ENCODE assay signal across 1 cellular context in the genomic region with DNA sequence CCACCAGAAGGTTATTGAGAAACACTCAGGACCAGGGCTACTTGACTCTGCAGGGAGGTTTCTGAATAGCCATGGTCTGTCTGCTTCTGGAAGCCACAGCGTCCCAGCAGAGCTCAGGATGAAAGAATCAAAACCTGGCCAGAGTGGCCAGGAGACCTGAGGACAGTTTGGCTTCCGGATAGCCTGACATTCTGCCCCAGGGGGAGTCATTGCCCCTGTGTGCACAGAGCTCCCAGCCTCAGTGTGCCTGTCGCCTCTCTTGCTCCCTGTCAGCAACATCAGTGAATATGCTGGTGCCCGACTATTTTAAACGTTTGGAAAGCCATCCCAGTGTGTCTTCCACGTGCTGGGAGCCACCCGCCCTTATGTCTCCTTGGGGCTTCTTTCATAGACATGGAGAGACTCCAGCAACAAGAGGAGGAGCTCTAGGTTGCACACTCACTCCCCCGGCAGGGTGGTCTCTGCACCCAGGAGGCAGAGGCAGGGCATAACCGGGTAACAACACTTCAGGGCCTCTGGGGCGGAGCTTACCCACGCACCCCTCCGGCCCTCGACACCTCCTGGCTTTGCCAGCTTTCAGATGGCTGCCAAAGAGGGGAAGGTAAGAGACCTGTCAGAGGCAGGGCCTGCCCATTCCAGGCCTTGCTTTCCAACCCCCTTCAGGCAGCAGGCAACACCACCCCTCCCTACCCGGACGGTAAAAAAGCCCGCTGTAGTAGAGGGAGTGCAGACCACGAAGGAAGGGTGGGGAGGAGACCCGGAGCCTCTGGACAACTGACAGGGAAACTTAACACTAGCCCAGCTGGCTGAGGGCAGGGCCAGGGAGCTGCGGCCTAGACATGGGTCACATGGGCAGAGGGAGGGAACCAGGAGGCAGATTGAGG.
A peak's percentile ranks its signal among the peaks of the same experiment; 100 is the strongest.
TF ChIP-seq lines count a peak whose summit lies in the region.

No MANE protein-coding gene starts in this region.

TF ChIP-seq in HepG2, 621 proteins besides CTCF, POLR2A, EP300 and RAD21:
- TF ChIP-seq ZNF446 (CRISPR knock-in tag; IDR thresholded peaks at IDR 0.05) (0 out of 2 replicates have a peak, but pooled peaks have one; percentile 30), NR2C2 (CRISPR knock-in tag; IDR thresholded peaks at IDR 0.05; ENCODE audit: borderline replicate concordance) (no peak), SSRP1 (CRISPR knock-in tag; IDR thresholded peaks at IDR 0.05) (no peak)
TF ChIP-seq in HepG2: peak in this region for 1.
